In genomic region chr17:5443728-5444127, GRCh38 we compare ENCODE assay signal across 24 cellular contexts. TPM values are rescaled to one million over a fixed set of nuclear protein-coding genes. Genes with fewer than 3 reads are reported as not detected.
DNase-seq lines count a peak whose midpoint lies in the region; ATAC-seq, FAIRE-seq and TF ChIP-seq lines count a peak whose summit lies in the region.
"Had no signal": no experiment of that assay in that cellular context is flagged by ENCODE, and none has a peak within 500 bp of the region (broad histone marks: within the 10 kb centered on the region; RNA-seq: fewer than 3 reads in every experiment).

No MANE protein-coding gene starts in this region.

- TF ChIP-seq CTCF in HepG2 (CRISPR knock-in tag; IDR thresholded peaks at IDR 0.05) (no peak), right lobe of liver (IDR thresholded peaks at IDR 0.05) (no peak)

- no peak for TF ChIP-seq RAD21 in HepG2 (CRISPR knock-in tag; IDR thresholded peaks at IDR 0.05)

- CTCF ChIA-PET in HepG2 (lab: Yijun Ruan, JAX; ENCODE audit: low intra/inter-chr PET ratio, low total read pairs), result no interaction called here

- in situ Hi-C loops in HepG2 (cut with HindIII; ENCODE audit: extremely low pct_ligation_motif_present, low pct_unique_long_range_greater_than_20kb), result no loop called here

- TF ChIP-seq POLR2A in HepG2 (IDR thresholded peaks at IDR 0.05; ENCODE audit: insufficient read depth in 1 of 2, low read depth in 2 of 2, low read length in 2 of 2) (no peak), right lobe of liver (IDR thresholded peaks at IDR 0.05) (no peak)

- peaks cover 30 to 54% of the 10 kb centered on the region in 2 experiments; a peak in 4 of 5 replicates for H3K36me3 ChIP-seq in HepG2 (replicated peaks in 1 of 2; ENCODE audit: control insufficient read depth in 1 of 2, insufficient read depth in 2 of 2, low read length in 2 of 2)
- peaks cover 0 to 49% (median 12%) of the 10 kb centered on the region in 4 donors for H3K36me3 ChIP-seq in right lobe of liver
- H3K36me3 ChIP-seq in Karpas-422 (ENCODE audit: insufficient read depth, low read length), result peaks cover 31% of the 10 kb centered on the region; the same call in 1 of the 2 replicates

- H3K4me3 ChIP-seq in HepG2 (replicated peaks in 1 of 3; ENCODE audit: insufficient read depth in 1 of 3, low read depth in 2 of 3, low read length in 3 of 3), result no peak overlapping the region
- H3K4me3 ChIP-seq in right lobe of liver, result no peak overlapping the region
- H3K4me3 ChIP-seq in Karpas-422 (ENCODE audit: low read length), result no peak overlapping the region
- H3K4me3 ChIP-seq: BLaER1 treated with 17β-estradiol and CSF1 and Interleukin-3, amounts not matched to agents 10 nM and 100 nM; GM12878 had no signal

- H3K79me2 ChIP-seq in HepG2 (ENCODE audit: insufficient read depth, low read length) (peaks cover 2% of the 10 kb centered on the region), Karpas-422 (ENCODE audit: low read length) (peaks cover 32% of the 10 kb centered on the region)

- H3K4me1 ChIP-seq in HepG2 (ENCODE audit: insufficient read depth, low read length), result peaks cover 7% of the 10 kb centered on the region
- peaks cover 0 to 5% (median 0%) of the 10 kb centered on the region in 4 donors for H3K4me1 ChIP-seq in right lobe of liver
- H3K4me1 ChIP-seq in Karpas-422 (ENCODE audit: low read length), result peaks cover 14% of the 10 kb centered on the region

- no peaks in the 10 kb centered on the region for H3K9me3 ChIP-seq in HepG2 (ENCODE audit: low read length)
- no peaks in the 10 kb centered on the region for H3K9me3 ChIP-seq in right lobe of liver
- H3K9me3 ChIP-seq in Karpas-422 (ENCODE audit: low read length), result no peaks in the 10 kb centered on the region
- H3K9me3 ChIP-seq: BLaER1 treated with 17β-estradiol and CSF1 and Interleukin-3, amounts not matched to agents 10 nM and 100 nM had no signal

- BruUV-seq in HepG2 (replicated peaks; lab: Mats Ljungman, UMichigan), result no TSS peak

- no peak for FAIRE-seq in HepG2 (lab: Jason Lieb, UNC)
- FAIRE-seq: A204.1, GM12878, GM12892, GM18507 had no signal

- TF ChIP-seq EP300 in HepG2 (IDR thresholded peaks at IDR 0.05; ENCODE audit: low read depth in 2 of 2, low read length in 2 of 2), result no peak
- TF ChIP-seq EP300 in HepG2 (CRISPR knock-in tag; IDR thresholded peaks at IDR 0.05; ENCODE audit: borderline replicate concordance), result no peak

- H2AFZ ChIP-seq in HepG2 (ENCODE audit: low read length), result no peak overlapping the region
- H2AFZ ChIP-seq in Karpas-422 (ENCODE audit: low read length), result no peak overlapping the region

- H3K27me3 ChIP-seq in HepG2 (ENCODE audit: control insufficient read depth in 1 of 2, insufficient read depth in 2 of 2, low read length in 2 of 2) (no peaks in the 10 kb centered on the region; a peak in 1 of 5 replicates), right lobe of liver (no peaks in the 10 kb centered on the region), Karpas-422 (ENCODE audit: low read length) (no peaks in the 10 kb centered on the region)
- H3K27me3 ChIP-seq: BLaER1 treated with 17β-estradiol and CSF1 and Interleukin-3, amounts not matched to agents 10 nM and 100 nM had no signal

- no peak overlapping the region for H3K4me2 ChIP-seq in HepG2 (ENCODE audit: low read depth, low read length)
- H3K4me2 ChIP-seq in Karpas-422 (ENCODE audit: low read depth, low read length, poor library complexity, severe bottlenecking), result no peak overlapping the region
- H3K4me2 ChIP-seq: BLaER1 treated with 17β-estradiol and CSF1 and Interleukin-3, amounts not matched to agents 10 nM and 100 nM had no signal

- no peaks in the 10 kb centered on the region for H3K9me2 ChIP-seq in Karpas-422 (replicated peaks; ENCODE audit: insufficient read depth, low read length)

- intact Hi-C loops in HepG2 (cut with micrococcal nuclease; ENCODE audit: unreplicated experiment), result no loop called here
- intact Hi-C loops in right lobe of liver (cut with DNase I), result no loop called here

- POLR2A ChIA-PET in HepG2 (lab: Yijun Ruan, JAX), result interaction anchor here (1.3 kb wide), 1 partner anchor 24 kb away, joined by 4 read pairs; the partner anchor contains the start of genes NUP88 and RPAIN

- H3K9ac ChIP-seq in HepG2 (ENCODE audit: insufficient read depth, low read depth, low read length), result no peak overlapping the region
- H3K9ac ChIP-seq in Karpas-422 (ENCODE audit: low read length), result no peak overlapping the region
- H3K9ac ChIP-seq: BLaER1 treated with 17β-estradiol and CSF1 and Interleukin-3, amounts not matched to agents 10 nM and 100 nM had no signal

- H3K27ac ChIP-seq in HepG2 (ENCODE audit: extremely low read length, insufficient read depth, low read length), result no peak overlapping the region
- H3K27ac ChIP-seq in right lobe of liver, result no peak overlapping the region
- no peak overlapping the region for H3K27ac ChIP-seq in Karpas-422 (ENCODE audit: low read length)
- H3K27ac ChIP-seq in substantia nigra (ENCODE audit: low read depth, low read length, poor library complexity, severe bottlenecking), result peak overlapping the region; percentile 49
- H3K27ac ChIP-seq: BLaER1 treated with 17β-estradiol and CSF1 and Interleukin-3, amounts not matched to agents 10 nM and 100 nM; C4-2B had no signal

- WGBS in HepG2 (ENCODE audit: low lambda C conversion rate), result over 99% methylated on average over 6 of the region's 6 CpGs
- 96% methylated on average over 5 of the region's 6 CpGs for WGBS in right lobe of liver (ENCODE audit: insufficient coverage, low coverage, low lambda C conversion rate, missing lambda C conversion rate)

- no peak for DNase-seq in HepG2 (ENCODE audit: low spot score)
- DNase-seq in right lobe of liver, result no peak
- DNase-seq in Karpas-422, result peak; percentile 2
- DNase-seq in substantia nigra (lab: John Stamatoyannopoulos, UW), result no peak
- no peak for DNase-seq in COLO668 (lab: John Stamatoyannopoulos, UW; ENCODE audit: unreplicated experiment)
- no peak for DNase-seq in superior temporal gyrus (ENCODE audit: extremely low spot score)
- DNase-seq: 8988T; AML-193; CD4-positive, alpha-beta T cell; CD8-positive, alpha-beta T cell; COR-L47; DMS 273 treated with DMSO at 0.1 percent for 48 hours; DMS153; DMS53; DMS79; DND-41; EL; GDM1 had no signal

- H4K20me1 ChIP-seq in HepG2 (ENCODE audit: insufficient read depth, low read length) (no peaks in the 10 kb centered on the region), Karpas-422 (ENCODE audit: insufficient read depth, low read depth, low read length) (no peaks in the 10 kb centered on the region)

- ATAC-seq in HepG2, result no peak
- ATAC-seq in right lobe of liver, result no peak
- ATAC-seq: CD8-positive, alpha-beta T cell; GM12878 had no signal

RNA-seq across cellular contexts. Expression of gene C1QBP, which starts 4.8 kb away (rescaled TPM):
- 631 and 680 TPM in 2 replicates for total RNA-seq in HepG2 (2016; rRNA removed; fragmentation: Illumina TruSeq; extraction: Trizol)
- 223 and 253 TPM in 2 replicates for total RNA-seq in HepG2 (2016; cell fraction: cytosol; rRNA removed; fragmentation: Illumina TruSeq; extraction: Trizol; ENCODE audit: low read depth)
- 605 and 675 TPM in 2 replicates for total RNA-seq in HepG2 (2016; cell fraction: insoluble cytoplasmic fraction; rRNA removed; fragmentation: Illumina TruSeq; extraction: Trizol)
- 338 and 363 TPM in 2 replicates for total RNA-seq in HepG2 (2016; cell fraction: membrane; rRNA removed; fragmentation: Illumina TruSeq; extraction: Trizol)
- 227 and 273 TPM in 2 replicates for total RNA-seq in HepG2 (2016; cell fraction: nucleus; rRNA removed; fragmentation: Illumina TruSeq; extraction: Trizol)
- polyA plus RNA-seq in HepG2 (2011; rRNA removed), result 143 and 219 TPM in 2 replicates
- polyA plus RNA-seq in HepG2 (2011; cell fraction: cytosol; rRNA removed), result 153 and 205 TPM in 2 replicates
- polyA plus RNA-seq in HepG2 (2011; cell fraction: nucleus; rRNA removed), result 59.5 and 75.2 TPM in 2 replicates
- 262 and 271 TPM in 2 replicates for polyA plus RNA-seq in HepG2 (2012)
- 208 and 216 TPM in 2 replicates for polyA plus RNA-seq in HepG2 (2016; cell fraction: cytosol; fragmentation: Illumina TruSeq; extraction: Trizol; ENCODE audit: low read depth)
- polyA plus RNA-seq in HepG2 (2016; cell fraction: insoluble cytoplasmic fraction; fragmentation: Illumina TruSeq; extraction: Trizol; ENCODE audit: low read depth), result 559 and 587 TPM in 2 replicates
- 287 and 298 TPM in 2 replicates for polyA plus RNA-seq in HepG2 (2016; cell fraction: membrane; fragmentation: Illumina TruSeq; extraction: Trizol; ENCODE audit: low read depth)
- polyA plus RNA-seq in HepG2 (2016; cell fraction: nucleus; fragmentation: Illumina TruSeq; extraction: Trizol; ENCODE audit: insufficient read depth, low read depth), result 354 and 385 TPM in 2 replicates
- 48.7 and 110 TPM in 2 replicates for polyA minus RNA-seq in HepG2 (2011; rRNA and poly(A)+ RNA removed; ENCODE audit: low replicate concordance)
- polyA minus RNA-seq in HepG2 (2011; cell fraction: cytosol; rRNA and poly(A)+ RNA removed), result 109 and 144 TPM in 2 replicates
- 43.8 and 49.1 TPM in 2 replicates for polyA minus RNA-seq in HepG2 (2011; cell fraction: nucleus; rRNA and poly(A)+ RNA removed)
- total RNA-seq in right lobe of liver, result 100 to 1,000 TPM in 2 of 6 experiments, 10 to 100 TPM in 4; 60.2 to 163 (median 67.6) TPM
- total RNA-seq in Karpas-422 (2014; rRNA removed; shearing (Covaris generic); ENCODE audit: low replicate concordance), result 314 and 361 TPM in 2 replicates

RNA-seq across cellular contexts. Expression of gene RPAIN, which starts 23.7 kb away (rescaled TPM):
- total RNA-seq in HepG2 (2016; rRNA removed; fragmentation: Illumina TruSeq; extraction: Trizol) (54.7 and 58.5 TPM in 2 replicates), right lobe of liver (10 to 100 TPM; 11.5 to 21.4 (median 14.8) TPM)
- 16.2 and 18.9 TPM in 2 replicates for total RNA-seq in HepG2 (2016; cell fraction: cytosol; rRNA removed; fragmentation: Illumina TruSeq; extraction: Trizol; ENCODE audit: low read depth)
- total RNA-seq in HepG2 (2016; cell fraction: insoluble cytoplasmic fraction; rRNA removed; fragmentation: Illumina TruSeq; extraction: Trizol), result 54.9 and 62.0 TPM in 2 replicates
- total RNA-seq in HepG2 (2016; cell fraction: membrane; rRNA removed; fragmentation: Illumina TruSeq; extraction: Trizol), result 22.7 and 27.6 TPM in 2 replicates
- total RNA-seq in HepG2 (2016; cell fraction: nucleus; rRNA removed; fragmentation: Illumina TruSeq; extraction: Trizol), result 50.9 and 60.8 TPM in 2 replicates
- polyA plus RNA-seq in HepG2 (2011; rRNA removed), result 36.3 and 42.1 TPM in 2 replicates
- 26.3 and 28.2 TPM in 2 replicates for polyA plus RNA-seq in HepG2 (2011; cell fraction: cytosol; rRNA removed)
- polyA plus RNA-seq in HepG2 (2011; cell fraction: nucleus; rRNA removed), result 40.9 and 53.2 TPM in 2 replicates
- polyA plus RNA-seq in HepG2 (2012), result 28.1 and 30.8 TPM in 2 replicates
- polyA plus RNA-seq in HepG2 (2016; cell fraction: cytosol; fragmentation: Illumina TruSeq; extraction: Trizol; ENCODE audit: low read depth), result 10.1 TPM in 2 replicates
- 44.0 and 48.5 TPM in 2 replicates for polyA plus RNA-seq in HepG2 (2016; cell fraction: insoluble cytoplasmic fraction; fragmentation: Illumina TruSeq; extraction: Trizol; ENCODE audit: low read depth)
- polyA plus RNA-seq in HepG2 (2016; cell fraction: membrane; fragmentation: Illumina TruSeq; extraction: Trizol; ENCODE audit: low read depth), result 14.2 and 15.2 TPM in 2 replicates
- polyA plus RNA-seq in HepG2 (2016; cell fraction: nucleus; fragmentation: Illumina TruSeq; extraction: Trizol; ENCODE audit: insufficient read depth, low read depth), result 80.1 and 81.6 TPM in 2 replicates
- 19.9 and 28.3 TPM in 2 replicates for polyA minus RNA-seq in HepG2 (2011; rRNA and poly(A)+ RNA removed; ENCODE audit: low replicate concordance)
- 7.7 and 10.6 TPM in 2 replicates for polyA minus RNA-seq in HepG2 (2011; cell fraction: cytosol; rRNA and poly(A)+ RNA removed)
- polyA minus RNA-seq in HepG2 (2011; cell fraction: nucleus; rRNA and poly(A)+ RNA removed), result 50.2 and 57.8 TPM in 2 replicates
- total RNA-seq in Karpas-422 (2014; rRNA removed; shearing (Covaris generic); ENCODE audit: low replicate concordance), result 53.5 and 67.5 TPM in 2 replicates

RNA-seq across cellular contexts. Expression of gene NUP88, which starts 24.3 kb away (rescaled TPM):
- total RNA-seq in HepG2 (2016; rRNA removed; fragmentation: Illumina TruSeq; extraction: Trizol) (130 and 170 TPM in 2 replicates), right lobe of liver (10 to 100 TPM; 27.7 to 76.1 (median 52.3) TPM)
- 30.4 and 32.6 TPM in 2 replicates for total RNA-seq in HepG2 (2016; cell fraction: cytosol; rRNA removed; fragmentation: Illumina TruSeq; extraction: Trizol; ENCODE audit: low read depth)
- total RNA-seq in HepG2 (2016; cell fraction: insoluble cytoplasmic fraction; rRNA removed; fragmentation: Illumina TruSeq; extraction: Trizol), result 132 and 163 TPM in 2 replicates
- total RNA-seq in HepG2 (2016; cell fraction: membrane; rRNA removed; fragmentation: Illumina TruSeq; extraction: Trizol), result 54.6 and 60.9 TPM in 2 replicates
- total RNA-seq in HepG2 (2016; cell fraction: nucleus; rRNA removed; fragmentation: Illumina TruSeq; extraction: Trizol), result 87.9 and 98.8 TPM in 2 replicates
- 39.5 and 48.2 TPM in 2 replicates for polyA plus RNA-seq in HepG2 (2011; rRNA removed)
- polyA plus RNA-seq in HepG2 (2011; cell fraction: cytosol; rRNA removed), result 35.2 and 42.9 TPM in 2 replicates
- polyA plus RNA-seq in HepG2 (2011; cell fraction: nucleus; rRNA removed), result 42.5 and 45.9 TPM in 2 replicates
- polyA plus RNA-seq in HepG2 (2012), result 39.2 and 40.9 TPM in 2 replicates
- polyA plus RNA-seq in HepG2 (2016; cell fraction: cytosol; fragmentation: Illumina TruSeq; extraction: Trizol; ENCODE audit: low read depth), result 17.3 and 19.0 TPM in 2 replicates
- polyA plus RNA-seq in HepG2 (2016; cell fraction: insoluble cytoplasmic fraction; fragmentation: Illumina TruSeq; extraction: Trizol; ENCODE audit: low read depth), result 131 and 155 TPM in 2 replicates
- 25.3 and 31.8 TPM in 2 replicates for polyA plus RNA-seq in HepG2 (2016; cell fraction: membrane; fragmentation: Illumina TruSeq; extraction: Trizol; ENCODE audit: low read depth)
- polyA plus RNA-seq in HepG2 (2016; cell fraction: nucleus; fragmentation: Illumina TruSeq; extraction: Trizol; ENCODE audit: insufficient read depth, low read depth), result 71.1 and 89.9 TPM in 2 replicates
- polyA minus RNA-seq in HepG2 (2011; rRNA and poly(A)+ RNA removed; ENCODE audit: low replicate concordance), result 74.6 and 180 TPM in 2 replicates
- polyA minus RNA-seq in HepG2 (2011; cell fraction: cytosol; rRNA and poly(A)+ RNA removed), result 43.0 and 46.7 TPM in 2 replicates
- polyA minus RNA-seq in HepG2 (2011; cell fraction: nucleus; rRNA and poly(A)+ RNA removed), result 105 and 113 TPM in 2 replicates
- 113 and 116 TPM in 2 replicates for total RNA-seq in Karpas-422 (2014; rRNA removed; shearing (Covaris generic); ENCODE audit: low replicate concordance)

RNA-seq across cellular contexts. Expression of gene DHX33, which starts 25.1 kb away (rescaled TPM):
- total RNA-seq in HepG2 (2016; rRNA removed; fragmentation: Illumina TruSeq; extraction: Trizol) (20.1 and 34.8 TPM in 2 replicates), right lobe of liver (1 to 10 TPM; 6.4 to 10.0 (median 7.2) TPM)
- total RNA-seq in HepG2 (2016; cell fraction: cytosol; rRNA removed; fragmentation: Illumina TruSeq; extraction: Trizol; ENCODE audit: low read depth), result 12.8 and 14.6 TPM in 2 replicates
- 20.9 and 31.1 TPM in 2 replicates for total RNA-seq in HepG2 (2016; cell fraction: insoluble cytoplasmic fraction; rRNA removed; fragmentation: Illumina TruSeq; extraction: Trizol)
- 16.8 and 16.9 TPM in 2 replicates for total RNA-seq in HepG2 (2016; cell fraction: membrane; rRNA removed; fragmentation: Illumina TruSeq; extraction: Trizol)
- total RNA-seq in HepG2 (2016; cell fraction: nucleus; rRNA removed; fragmentation: Illumina TruSeq; extraction: Trizol), result 20.4 and 22.7 TPM in 2 replicates
- 15.5 and 18.4 TPM in 2 replicates for polyA plus RNA-seq in HepG2 (2011; rRNA removed)
- polyA plus RNA-seq in HepG2 (2011; cell fraction: cytosol; rRNA removed), result 11.2 and 12.3 TPM in 2 replicates
- polyA plus RNA-seq in HepG2 (2011; cell fraction: nucleus; rRNA removed), result 20.2 and 22.4 TPM in 2 replicates
- polyA plus RNA-seq in HepG2 (2012), result 15.6 and 16.6 TPM in 2 replicates
- polyA plus RNA-seq in HepG2 (2016; cell fraction: cytosol; fragmentation: Illumina TruSeq; extraction: Trizol; ENCODE audit: low read depth), result 1.8 TPM in 2 replicates
- 29.3 and 33.3 TPM in 2 replicates for polyA plus RNA-seq in HepG2 (2016; cell fraction: insoluble cytoplasmic fraction; fragmentation: Illumina TruSeq; extraction: Trizol; ENCODE audit: low read depth)
- 7.2 TPM in 2 replicates for polyA plus RNA-seq in HepG2 (2016; cell fraction: membrane; fragmentation: Illumina TruSeq; extraction: Trizol; ENCODE audit: low read depth)
- 46.3 and 53.5 TPM in 2 replicates for polyA plus RNA-seq in HepG2 (2016; cell fraction: nucleus; fragmentation: Illumina TruSeq; extraction: Trizol; ENCODE audit: insufficient read depth, low read depth)
- polyA minus RNA-seq in HepG2 (2011; rRNA and poly(A)+ RNA removed; ENCODE audit: low replicate concordance), result 44.5 and 49.7 TPM in 2 replicates
- polyA minus RNA-seq in HepG2 (2011; cell fraction: cytosol; rRNA and poly(A)+ RNA removed), result 17.9 and 18.8 TPM in 2 replicates
- 14.9 and 15.3 TPM in 2 replicates for polyA minus RNA-seq in HepG2 (2011; cell fraction: nucleus; rRNA and poly(A)+ RNA removed)
- 17.0 and 19.5 TPM in 2 replicates for total RNA-seq in Karpas-422 (2014; rRNA removed; shearing (Covaris generic); ENCODE audit: low replicate concordance)

RNA-seq across cellular contexts. Expression of gene DERL2, which starts 42.2 kb away (rescaled TPM):
- total RNA-seq in HepG2 (2016; rRNA removed; fragmentation: Illumina TruSeq; extraction: Trizol), result 41.4 and 59.3 TPM in 2 replicates
- total RNA-seq in HepG2 (2016; cell fraction: cytosol; rRNA removed; fragmentation: Illumina TruSeq; extraction: Trizol; ENCODE audit: low read depth), result 25.6 and 28.7 TPM in 2 replicates
- 38.6 and 66.1 TPM in 2 replicates for total RNA-seq in HepG2 (2016; cell fraction: insoluble cytoplasmic fraction; rRNA removed; fragmentation: Illumina TruSeq; extraction: Trizol)
- total RNA-seq in HepG2 (2016; cell fraction: membrane; rRNA removed; fragmentation: Illumina TruSeq; extraction: Trizol), result 33.6 and 39.9 TPM in 2 replicates
- 60.7 and 77.4 TPM in 2 replicates for total RNA-seq in HepG2 (2016; cell fraction: nucleus; rRNA removed; fragmentation: Illumina TruSeq; extraction: Trizol)
- polyA plus RNA-seq in HepG2 (2011; rRNA removed), result 59.0 and 65.2 TPM in 2 replicates
- 34.0 and 50.7 TPM in 2 replicates for polyA plus RNA-seq in HepG2 (2011; cell fraction: cytosol; rRNA removed)
- 63.2 and 65.1 TPM in 2 replicates for polyA plus RNA-seq in HepG2 (2011; cell fraction: nucleus; rRNA removed)
- polyA plus RNA-seq in HepG2 (2012), result 36.4 and 42.5 TPM in 2 replicates
- 37.6 and 45.6 TPM in 2 replicates for polyA plus RNA-seq in HepG2 (2016; cell fraction: cytosol; fragmentation: Illumina TruSeq; extraction: Trizol; ENCODE audit: low read depth)
- 43.9 and 63.4 TPM in 2 replicates for polyA plus RNA-seq in HepG2 (2016; cell fraction: insoluble cytoplasmic fraction; fragmentation: Illumina TruSeq; extraction: Trizol; ENCODE audit: low read depth)
- polyA plus RNA-seq in HepG2 (2016; cell fraction: membrane; fragmentation: Illumina TruSeq; extraction: Trizol; ENCODE audit: low read depth), result 36.3 and 44.4 TPM in 2 replicates
- 159 and 169 TPM in 2 replicates for polyA plus RNA-seq in HepG2 (2016; cell fraction: nucleus; fragmentation: Illumina TruSeq; extraction: Trizol; ENCODE audit: insufficient read depth, low read depth)
- polyA minus RNA-seq in HepG2 (2011; rRNA and poly(A)+ RNA removed; ENCODE audit: low replicate concordance), result 21.7 and 35.4 TPM in 2 replicates
- 22.2 and 22.9 TPM in 2 replicates for polyA minus RNA-seq in HepG2 (2011; cell fraction: cytosol; rRNA and poly(A)+ RNA removed)
- polyA minus RNA-seq in HepG2 (2011; cell fraction: nucleus; rRNA and poly(A)+ RNA removed), result 54.3 and 57.7 TPM in 2 replicates
- 10 to 100 TPM; 31.2 to 47.9 (median 43.2) TPM for total RNA-seq in right lobe of liver
- 22.2 and 23.8 TPM in 2 replicates for total RNA-seq in Karpas-422 (2014; rRNA removed; shearing (Covaris generic); ENCODE audit: low replicate concordance)
